ENCODE assay signal across 20 cellular contexts in the genomic region with DNA sequence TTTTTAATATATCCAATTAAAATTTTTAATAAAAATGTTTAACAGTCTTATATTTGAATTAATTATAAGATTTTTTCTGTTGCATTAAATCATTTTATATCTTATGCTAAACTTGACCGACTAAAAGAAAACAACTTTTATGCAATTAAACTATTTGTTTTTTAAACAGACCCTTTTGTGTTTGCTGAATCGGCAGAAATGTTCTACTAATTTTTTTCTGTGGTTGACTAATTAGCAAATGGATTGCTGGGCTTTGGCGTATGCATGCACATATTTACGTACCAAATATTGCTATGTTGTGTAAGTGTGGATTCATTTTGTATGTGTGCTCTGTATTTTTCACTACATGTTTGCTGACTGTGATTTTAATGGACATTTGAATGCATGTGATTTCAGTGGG.
"Had no signal": no experiment of that assay in that cellular context is flagged by ENCODE, and none has a peak within 500 bp of the region (broad histone marks: within the 10 kb centered on the region; RNA-seq: fewer than 3 reads in every experiment).

No MANE protein-coding gene starts in this region.

- H3K36me3 Mint-ChIP-seq: activated CD4-positive, alpha-beta memory T cell treated with anti-CD3 and anti-CD28 coated beads for 36 hours; activated naive CD4-positive, alpha-beta T cell treated with anti-CD3 and anti-CD28 coated beads, Interleukin-2, amount 10 ng/mL, durations not matched to agents 7 days and 5 days; activated naive CD8-positive, alpha-beta T cell treated with anti-CD3 and anti-CD28 coated beads for 36 hours had no signal

- H3K27ac Mint-ChIP-seq: activated B cell treated with CpG ODN at 0.5 μM for 24 hours; activated CD4-positive, alpha-beta memory T cell treated with anti-CD3 and anti-CD28 coated beads for 36 hours; activated CD4-positive, alpha-beta T cell treated with anti-CD3 and anti-CD28 coated beads, Interleukin-2, amount 10 ng/mL, durations not matched to agents 7 days and 5 days; activated naive CD4-positive, alpha-beta T cell treated with anti-CD3 and anti-CD28 coated beads, Interleukin-2, amount 10 ng/mL, durations not matched to agents 7 days and 5 days; activated naive CD8-positive, alpha-beta T cell treated with anti-CD3 and anti-CD28 coated beads for 36 hours; T-helper 17 cell had no signal

- ATAC-seq: activated T-cell treated with anti-CD3 and anti-CD28 coated beads, Interleukin-2, amount 50 U/mL, for 4 hours; T-helper 17 cell had no signal

- H3K27me3 Mint-ChIP-seq: activated B cell treated with CpG ODN at 0.5 μM for 24 hours; activated CD4-positive, alpha-beta memory T cell treated with anti-CD3 and anti-CD28 coated beads for 36 hours; activated CD4-positive, alpha-beta T cell treated with anti-CD3 and anti-CD28 coated beads, Interleukin-2, amount 10 ng/mL, durations not matched to agents 7 days and 5 days; activated naive CD4-positive, alpha-beta T cell treated with anti-CD3 and anti-CD28 coated beads, Interleukin-2, amount 10 ng/mL, durations not matched to agents 7 days and 5 days; activated naive CD8-positive, alpha-beta T cell treated with anti-CD3 and anti-CD28 coated beads for 36 hours; T-helper 17 cell had no signal

- H3K9me3 Mint-ChIP-seq: activated B cell treated with CpG ODN at 0.5 μM for 24 hours; activated CD4-positive, alpha-beta memory T cell treated with anti-CD3 and anti-CD28 coated beads for 36 hours; activated CD4-positive, alpha-beta T cell treated with anti-CD3 and anti-CD28 coated beads, Interleukin-2, amount 10 ng/mL, durations not matched to agents 7 days and 5 days; activated naive CD4-positive, alpha-beta T cell treated with anti-CD3 and anti-CD28 coated beads, Interleukin-2, amount 10 ng/mL, durations not matched to agents 7 days and 5 days; activated naive CD8-positive, alpha-beta T cell treated with anti-CD3 and anti-CD28 coated beads for 36 hours; activated T-cell treated with anti-CD3 and anti-CD28 coated beads, Interleukin-2, amount 50 U/mL, for 4 hours had no signal

- DNase-seq: activated B cell treated with CpG ODN at 0.5 μM for 24 hours; activated CD4-positive, alpha-beta memory T cell treated with anti-CD3 and anti-CD28 coated beads for 36 hours; activated CD4-positive, alpha-beta T cell treated with anti-CD3 and anti-CD28 coated beads, Interleukin-2, amount 10 ng/mL, durations not matched to agents 7 days and 5 days; activated CD8-positive, alpha-beta memory T cell treated with anti-CD3 and anti-CD28 coated beads for 24 hours; activated gamma-delta T cell; activated naive CD4-positive, alpha-beta T cell treated with anti-CD3 and anti-CD28 coated beads, Interleukin-2, amount 10 ng/mL, durations not matched to agents 7 days and 5 days; activated naive CD8-positive, alpha-beta T cell treated with anti-CD3 and anti-CD28 coated beads for 36 hours; activated T-cell treated with anti-CD3 and anti-CD28 coated beads, Interleukin-2, amount 50 U/mL, for 4 hours; cerebellar nuclear complex; Karpas-422; MM.1S; NCI-H1105 treated with DMSO at 0.1 percent for 48 hours; NCI-H1436 treated with DMSO at 0.1 percent for 48 hours; NCI-H187; NCI-H2081; NCI-H446; NCI-H524; SHP77 treated with DMSO at 0.1 percent for 48 hours; T-helper 17 cell; T-helper 9 cell had no signal

- H3K4me3 Mint-ChIP-seq: activated B cell treated with CpG ODN at 0.5 μM for 24 hours; activated CD4-positive, alpha-beta memory T cell treated with anti-CD3 and anti-CD28 coated beads for 36 hours; activated CD4-positive, alpha-beta T cell treated with anti-CD3 and anti-CD28 coated beads, Interleukin-2, amount 10 ng/mL, durations not matched to agents 7 days and 5 days; activated naive CD4-positive, alpha-beta T cell treated with anti-CD3 and anti-CD28 coated beads, Interleukin-2, amount 10 ng/mL, durations not matched to agents 7 days and 5 days; activated naive CD8-positive, alpha-beta T cell treated with anti-CD3 and anti-CD28 coated beads for 36 hours; activated T-cell treated with anti-CD3 and anti-CD28 coated beads, Interleukin-2, amount 50 U/mL, for 4 hours; T-helper 17 cell had no signal

- H3K4me1 Mint-ChIP-seq: activated B cell treated with CpG ODN at 0.5 μM for 24 hours; activated CD4-positive, alpha-beta T cell treated with anti-CD3 and anti-CD28 coated beads, Interleukin-2, amount 10 ng/mL, durations not matched to agents 7 days and 5 days; activated naive CD4-positive, alpha-beta T cell treated with anti-CD3 and anti-CD28 coated beads, Interleukin-2, amount 10 ng/mL, durations not matched to agents 7 days and 5 days; activated naive CD8-positive, alpha-beta T cell treated with anti-CD3 and anti-CD28 coated beads for 36 hours; T-helper 17 cell had no signal
